Comparison of ENCODE assay signal across 8 cellular contexts in genomic region chr12:117854339-117855012, GRCh38.
DNase-seq lines count a peak whose midpoint lies in the region; ATAC-seq, FAIRE-seq and TF ChIP-seq lines count a peak whose summit lies in the region.

No MANE protein-coding gene starts in this region.

- TF ChIP-seq CTCF in OCI-LY7 (conservative IDR thresholded peaks at IDR 0.05; ENCODE audit: low read length) = peak; percentile 89
- TF ChIP-seq CTCF in astrocyte (IDR thresholded peaks at IDR 0.05; ENCODE audit: insufficient read depth, low read depth, low read length) = peak; percentile 74
- peak; percentile 42 to 76 (median 56) for TF ChIP-seq CTCF in right lobe of liver (IDR thresholded peaks at IDR 0.05)
- peak; percentile 87 for TF ChIP-seq CTCF in type B pancreatic cell (conservative IDR thresholded peaks at IDR 0.05)

- peak; percentile 69 to 85 (median 70) for ATAC-seq in right lobe of liver
- ATAC-seq in GM21576 (IDR thresholded peaks at IDR 0.05; ENCODE audit: unreplicated experiment) = no peak
- ATAC-seq in HG03565 (IDR thresholded peaks at IDR 0.05; ENCODE audit: unreplicated experiment) = no peak

- H3K4me3 ChIP-seq in OCI-LY7 (ENCODE audit: low read depth, low read length, poor library complexity, severe bottlenecking) = no peak overlapping the region
- no peak overlapping the region for H3K4me3 ChIP-seq in astrocyte (ENCODE audit: insufficient read depth, low read depth, low read length)
- H3K4me3 ChIP-seq in right lobe of liver = no peak overlapping the region

- WGBS in right lobe of liver (ENCODE audit: insufficient coverage, low coverage, low lambda C conversion rate, missing lambda C conversion rate) = 39% methylated on average over 4 of the region's 6 CpGs

- CTCF ChIA-PET in OCI-LY7 (lab: Charles Lee; ENCODE audit: unreplicated experiment) = no interaction called here

- H3K9me3 ChIP-seq in OCI-LY7 (ENCODE audit: low read length) (no peaks in the 10 kb centered on the region), astrocyte (ENCODE audit: insufficient read depth, low read depth, low read length) (no peaks in the 10 kb centered on the region), right lobe of liver (no peaks in the 10 kb centered on the region)

- no peaks in the 10 kb centered on the region for H3K9me3 Mint-ChIP-seq in astrocyte (ENCODE audit: unreplicated experiment)
- H3K9me3 Mint-ChIP-seq in type B pancreatic cell = no peaks in the 10 kb centered on the region

- no peak for TF ChIP-seq POLR2A in right lobe of liver (IDR thresholded peaks at IDR 0.05)

- intact Hi-C loops in OCI-LY7 (cut with micrococcal nuclease; ENCODE audit: unreplicated experiment) (no loop called here), right lobe of liver (cut with DNase I) (no loop called here)

- DNase-seq in Daoy (ENCODE audit: low read depth) = peak; percentile 77
- peak in 51 of 76 experiments; percentile 2 to 63 (median 27) for DNase-seq in HUDEP-2 (lab: John Stamatoyannopoulos, UW; ENCODE audit: unreplicated experiment in 76 of 76)
- DNase-seq in OCI-LY7 (ENCODE audit: low spot score) = peak; percentile 66
- DNase-seq in astrocyte (ENCODE audit: low read depth) = peak; percentile 13
- peak in 1 of 3 donors; percentile 56 for DNase-seq in right lobe of liver
- no peak for DNase-seq in type B pancreatic cell (ENCODE audit: extremely low spot score, unreplicated experiment)

- no peak overlapping the region for H3K9ac ChIP-seq in astrocyte (ENCODE audit: low read length)

- no peak overlapping the region for H3K4me3 Mint-ChIP-seq in astrocyte (ENCODE audit: unreplicated experiment)
- H3K4me3 Mint-ChIP-seq in type B pancreatic cell = no peak overlapping the region

- H3K36me3 ChIP-seq in OCI-LY7 (ENCODE audit: insufficient read depth, low read length) (no peaks in the 10 kb centered on the region), astrocyte (ENCODE audit: insufficient read depth, low read length) (no peaks in the 10 kb centered on the region), right lobe of liver (no peaks in the 10 kb centered on the region)

- no peaks in the 10 kb centered on the region for H3K79me2 ChIP-seq in OCI-LY7 (ENCODE audit: insufficient read depth, low read depth, low read length)
- no peaks in the 10 kb centered on the region for H3K79me2 ChIP-seq in astrocyte (ENCODE audit: insufficient read depth, low read length)

- POLR2A ChIA-PET in OCI-LY7 (lab: Charles Lee) = interaction anchor here (0.6 to 0.8 kb wide), 2 partner anchors 15 to 597 kb away, joined by 3 read pairs; no protein-coding TSS in a partner anchor

- H3K36me3 Mint-ChIP-seq in astrocyte (ENCODE audit: low read depth, unreplicated experiment) = no peaks in the 10 kb centered on the region
- H3K36me3 Mint-ChIP-seq in type B pancreatic cell = no peaks in the 10 kb centered on the region

- H3K4me1 Mint-ChIP-seq in astrocyte (ENCODE audit: low read depth, unreplicated experiment) = no peaks in the 10 kb centered on the region
- H3K4me1 Mint-ChIP-seq in type B pancreatic cell (ENCODE audit: unreplicated experiment) = peaks cover 4% of the 10 kb centered on the region

- H3K27me3 ChIP-seq in astrocyte (ENCODE audit: insufficient read depth, low read length) = peaks cover 3% of the 10 kb centered on the region
- no peaks in the 10 kb centered on the region for H3K27me3 ChIP-seq in right lobe of liver

- H2AFZ ChIP-seq in OCI-LY7 (ENCODE audit: low read length) = no peak overlapping the region
- no peak overlapping the region for H2AFZ ChIP-seq in astrocyte (ENCODE audit: low read depth, low read length)

- no peak for FAIRE-seq in astrocyte (lab: Jason Lieb, UNC)

- H3K4me2 ChIP-seq in OCI-LY7 (ENCODE audit: low read length) (no peak overlapping the region), astrocyte (ENCODE audit: low read length) (no peak overlapping the region)

- no peaks in the 10 kb centered on the region for H4K20me1 ChIP-seq in OCI-LY7 (ENCODE audit: insufficient read depth, low read length)
- no peaks in the 10 kb centered on the region for H4K20me1 ChIP-seq in astrocyte (ENCODE audit: insufficient read depth, low read length)

- no peaks in the 10 kb centered on the region for H3K9me2 ChIP-seq in OCI-LY7 (ENCODE audit: insufficient read depth, low read length)

- H3K4me1 ChIP-seq in OCI-LY7 (ENCODE audit: insufficient read depth, low read length, poor library complexity, severe bottlenecking) (no peaks in the 10 kb centered on the region), astrocyte (ENCODE audit: insufficient read depth, low read length) (no peaks in the 10 kb centered on the region), right lobe of liver (no peaks in the 10 kb centered on the region)

- BruUV-seq in OCI-LY7 (replicated peaks; lab: Mats Ljungman, UMichigan) = no TSS peak

- H3K27me3 Mint-ChIP-seq in astrocyte (ENCODE audit: low read depth, unreplicated experiment) = peaks cover 3% of the 10 kb centered on the region
- H3K27me3 Mint-ChIP-seq in type B pancreatic cell = peaks cover 5% of the 10 kb centered on the region

- H3K27ac Mint-ChIP-seq in astrocyte (ENCODE audit: unreplicated experiment) (no peak overlapping the region), type B pancreatic cell (peak overlapping the region; percentile 70)

- H3K27ac ChIP-seq in OCI-LY7 (ENCODE audit: low read depth, low read length, poor library complexity, severe bottlenecking) (no peak overlapping the region), astrocyte (ENCODE audit: low read depth, low read length) (no peak overlapping the region), right lobe of liver (no peak overlapping the region)

Comparison
In these comparisons a context has a peak if more than half of its experiments do, and no peak if none do; other contexts are left out.
1. ATAC-seq: peak in right lobe of liver (4 of 4); none in GM21576 (single experiment) and HG03565 (single experiment).
2. Peak in every context shown above with its lines, with median percentiles within 50 percentile points of each other: CTCF ChIP-seq.